In the genomic region with DNA sequence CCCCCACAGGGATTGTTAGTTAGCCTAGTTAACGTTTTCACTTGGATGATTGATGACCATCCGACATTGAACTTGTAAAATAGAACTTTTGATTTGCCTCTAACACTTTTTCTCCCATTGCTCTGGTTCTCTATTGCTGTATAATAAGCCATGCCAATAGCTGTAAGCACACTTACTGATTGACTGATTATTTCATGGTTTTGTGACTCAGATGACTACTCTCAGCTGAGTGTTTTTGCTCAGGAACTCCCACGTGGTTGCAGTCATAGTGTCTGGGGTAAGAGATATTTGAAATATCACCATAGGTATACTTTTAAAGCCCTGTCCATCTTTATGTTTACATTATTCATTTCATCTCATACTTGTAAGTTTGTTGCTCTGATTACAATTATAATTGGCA, we compare ENCODE assay signal across 23 cellular contexts.
DNase-seq lines count a peak whose midpoint lies in the region; ATAC-seq and TF ChIP-seq lines count a peak whose summit lies in the region.
"Had no signal": no experiment of that assay in that cellular context is flagged by ENCODE, and none has a peak within 500 bp of the region (broad histone marks: within the 10 kb centered on the region; RNA-seq: fewer than 3 reads in every experiment).

No MANE protein-coding gene starts in this region.

- DNase-seq in DMS53 (lab: John Stamatoyannopoulos, UW) (peak; percentile 14), DMS53 treated with DMSO at 0.1 percent for 48 hours (lab: John Stamatoyannopoulos, UW; ENCODE audit: unreplicated experiment) (no peak), amniotic epithelial cell (ENCODE audit: low read depth) (peak; percentile 3), glomerular visceral epithelial cell (ENCODE audit: extremely low spot score) (peak; percentile 16), skeletal muscle cell (ENCODE audit: low read depth) (peak; percentile 2), GM13977 (ENCODE audit: low spot score) (no peak)
- DNase-seq: BE2C, DMS79, EL, GDM1, H9, KBM-7, MM.1S, NCI-H1048, NCI-H1417, NCI-H1694, NCI-H2029 treated with DMSO at 0.1 percent for 48 hours, NCI-H526 treated with DMSO at 0.1 percent for 48 hours, SK-N-SH, SW 1271 had no signal

- no peak overlapping the region for H3K4me3 ChIP-seq in skeletal muscle cell (ENCODE audit: low read depth, low read length)
- H3K4me3 ChIP-seq: GM23338 had no signal

- TF ChIP-seq CTCF in GM13977 (IDR thresholded peaks at IDR 0.05; ENCODE audit: extremely low read depth, insufficient read depth, missing control alignments): no peak

- ATAC-seq in HG02981 (IDR thresholded peaks at IDR 0.05; ENCODE audit: unreplicated experiment): no peak
- no peak for ATAC-seq in GM21526 (IDR thresholded peaks at IDR 0.05; ENCODE audit: low FRiP score, unreplicated experiment)
- ATAC-seq: GM23338 had no signal

- in situ Hi-C loops in GM13977 (cut with MboI; ENCODE audit: low pct_unique_long_range_greater_than_20kb, low sequenced_read_pairs, unreplicated experiment): no loop called here

Comparison
In these comparisons a context has a peak if more than half of its experiments do, and no peak if none do; other contexts are left out.
1. DNase-seq: peak in DMS53 (single experiment), amniotic epithelial cell (single experiment), glomerular visceral epithelial cell (single experiment) and skeletal muscle cell (single experiment); none in DMS53 treated with DMSO at 0.1 percent for 48 hours (single experiment) and GM13977 (single experiment).